11 cellular contexts compared by ENCODE assay signal in the genomic region with DNA sequence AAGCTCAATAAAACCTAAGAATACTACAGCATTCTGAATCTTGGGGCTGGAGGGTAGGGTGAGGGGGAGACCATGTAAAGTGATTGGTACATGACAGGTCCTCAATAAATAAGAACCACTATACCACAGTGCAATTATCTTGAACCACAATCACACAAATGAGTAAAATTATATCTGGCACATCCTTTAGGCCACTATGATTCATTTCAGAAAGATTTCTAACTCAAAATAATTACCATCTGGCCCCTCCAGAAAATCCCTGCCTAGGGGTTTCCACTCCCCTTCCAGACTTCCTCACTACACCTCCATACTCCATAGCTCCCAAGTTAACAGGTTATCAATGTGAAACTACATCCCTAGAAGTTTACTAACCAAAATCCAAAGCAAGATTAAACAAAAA. TPM values are rescaled to one million over a fixed set of nuclear protein-coding genes. Genes with fewer than 3 reads are reported as not detected.
DNase-seq lines count a peak whose midpoint lies in the region; ATAC-seq and TF ChIP-seq lines count a peak whose summit lies in the region.
"Had no signal": no experiment of that assay in that cellular context is flagged by ENCODE, and none has a peak within 500 bp of the region (broad histone marks: within the 10 kb centered on the region; RNA-seq: fewer than 3 reads in every experiment).

No MANE protein-coding gene starts in this region.

- peaks cover 97% of the 10 kb centered on the region for H3K79me2 ChIP-seq in smooth muscle cell (ENCODE audit: low read depth)

- peaks cover 9% of the 10 kb centered on the region for H3K4me1 ChIP-seq in smooth muscle cell (ENCODE audit: low read depth)
- H3K4me1 ChIP-seq in effector memory CD4-positive, alpha-beta T cell (ENCODE audit: control insufficient read depth, insufficient read depth, low read length, poor library complexity, severe bottlenecking), result no peaks in the 10 kb centered on the region

- DNase-seq in activated CD4-positive, alpha-beta T cell treated with anti-CD3 and anti-CD28 coated beads, Interleukin-2, amount 10 ng/mL, durations not matched to agents 24 days and 14 days, result no peak
- no peak for DNase-seq in activated CD4-positive, alpha-beta T cell treated with anti-CD3 and anti-CD28 coated beads, Interleukin-2, amount 50 U/mL, for 1 hour
- no peak for DNase-seq in activated naive CD8-positive, alpha-beta T cell treated with anti-CD3 and anti-CD28 coated beads, Interleukin-2, amount 50 U/mL, for 24 hours
- no peak for DNase-seq in smooth muscle cell (lab: John Stamatoyannopoulos, UW; ENCODE audit: unreplicated experiment)
- no peak for DNase-seq in effector memory CD4-positive, alpha-beta T cell
- DNase-seq: NCI-H1048; stimulated activated CD4-positive, alpha-beta T cell treated with anti-CD3 and anti-CD28 coated beads, Interleukin-2, amount 100 ng/mL, for 24 hours; T1000 had no signal

- intact Hi-C loops in activated CD4-positive, alpha-beta T cell treated with anti-CD3 and anti-CD28 coated beads, Interleukin-2, amount 10 ng/mL, durations not matched to agents 24 days and 14 days (cut with micrococcal nuclease), result loop anchor here (2.0 kb wide), 1 partner anchor 16 kb away; no protein-coding TSS in a partner anchor

- H3K36me3 ChIP-seq in smooth muscle cell (ENCODE audit: low read depth), result peaks cover 5% of the 10 kb centered on the region
- peaks cover 17% of the 10 kb centered on the region for H3K36me3 ChIP-seq in effector memory CD4-positive, alpha-beta T cell (ENCODE audit: control insufficient read depth, insufficient read depth, low read length)

- no peaks in the 10 kb centered on the region for H3K27me3 ChIP-seq in smooth muscle cell (ENCODE audit: low read depth)
- H3K27me3 ChIP-seq in effector memory CD4-positive, alpha-beta T cell (replicated peaks; ENCODE audit: control insufficient read depth, insufficient read depth, low read length, poor library complexity, severe bottlenecking), result no peaks in the 10 kb centered on the region

- peak overlapping the region; percentile 47 for H3K27ac Mint-ChIP-seq in activated CD4-positive, alpha-beta T cell treated with anti-CD3 and anti-CD28 coated beads, Interleukin-2, amount 10 ng/mL, durations not matched to agents 24 days and 14 days
- peak overlapping the region; percentile 51 for H3K27ac Mint-ChIP-seq in activated naive CD8-positive, alpha-beta T cell treated with anti-CD3 and anti-CD28 coated beads, Interleukin-2, amount 50 U/mL, for 24 hours

- no peak for TF ChIP-seq CTCF in smooth muscle cell (IDR thresholded peaks at IDR 0.05; ENCODE audit: borderline replicate concordance, insufficient read depth, poor library complexity, severe bottlenecking)

- H3K4me1 Mint-ChIP-seq in activated CD4-positive, alpha-beta T cell treated with anti-CD3 and anti-CD28 coated beads, Interleukin-2, amount 10 ng/mL, durations not matched to agents 24 days and 14 days, result peaks cover 33% of the 10 kb centered on the region
- peaks cover 67% of the 10 kb centered on the region for H3K4me1 Mint-ChIP-seq in activated naive CD8-positive, alpha-beta T cell treated with anti-CD3 and anti-CD28 coated beads, Interleukin-2, amount 50 U/mL, for 24 hours

- no peak overlapping the region for H3K9ac ChIP-seq in smooth muscle cell (ENCODE audit: low read depth)

- no peak overlapping the region for H3K4me3 ChIP-seq in smooth muscle cell
- H3K4me3 ChIP-seq in effector memory CD4-positive, alpha-beta T cell (ENCODE audit: insufficient read depth, low read depth, low read length, poor library complexity, severe bottlenecking), result no peak overlapping the region

- no peaks in the 10 kb centered on the region for H3K9me3 ChIP-seq in smooth muscle cell (replicated peaks; ENCODE audit: low read depth)
- H3K9me3 ChIP-seq in effector memory CD4-positive, alpha-beta T cell (ENCODE audit: control insufficient read depth, low read length), result no peaks in the 10 kb centered on the region

- no peak overlapping the region for H3K4me3 Mint-ChIP-seq in activated CD4-positive, alpha-beta T cell treated with anti-CD3 and anti-CD28 coated beads, Interleukin-2, amount 10 ng/mL, durations not matched to agents 24 days and 14 days
- peak overlapping the region; percentile 3 for H3K4me3 Mint-ChIP-seq in activated naive CD8-positive, alpha-beta T cell treated with anti-CD3 and anti-CD28 coated beads, Interleukin-2, amount 50 U/mL, for 24 hours

- peak overlapping the region; percentile 23 for H3K27ac ChIP-seq in smooth muscle cell (ENCODE audit: low read depth)
- no peak overlapping the region for H3K27ac ChIP-seq in effector memory CD4-positive, alpha-beta T cell (ENCODE audit: insufficient read depth, low read length, poor library complexity, severe bottlenecking)

- H2AFZ ChIP-seq in smooth muscle cell (ENCODE audit: low read depth), result no peak overlapping the region

- H3K36me3 Mint-ChIP-seq in activated CD4-positive, alpha-beta T cell treated with anti-CD3 and anti-CD28 coated beads, Interleukin-2, amount 10 ng/mL, durations not matched to agents 24 days and 14 days (ENCODE audit: low read depth), result peaks cover 42% of the 10 kb centered on the region
- peaks cover 49% of the 10 kb centered on the region for H3K36me3 Mint-ChIP-seq in activated naive CD8-positive, alpha-beta T cell treated with anti-CD3 and anti-CD28 coated beads, Interleukin-2, amount 50 U/mL, for 24 hours (ENCODE audit: low read depth)

- H3K27me3 Mint-ChIP-seq in activated CD4-positive, alpha-beta T cell treated with anti-CD3 and anti-CD28 coated beads, Interleukin-2, amount 10 ng/mL, durations not matched to agents 24 days and 14 days, result no peaks in the 10 kb centered on the region
- H3K27me3 Mint-ChIP-seq in activated naive CD8-positive, alpha-beta T cell treated with anti-CD3 and anti-CD28 coated beads, Interleukin-2, amount 50 U/mL, for 24 hours, result no peaks in the 10 kb centered on the region

- peaks cover 99% of the 10 kb centered on the region for H4K20me1 ChIP-seq in smooth muscle cell (ENCODE audit: low read depth)

- ATAC-seq in HG02798 (IDR thresholded peaks at IDR 0.05; ENCODE audit: poor library complexity, unreplicated experiment) (peak; percentile 42), HG02642 (IDR thresholded peaks at IDR 0.05; ENCODE audit: poor library complexity, unreplicated experiment) (no peak), GM21619 (IDR thresholded peaks at IDR 0.05; ENCODE audit: unreplicated experiment) (no peak)
- ATAC-seq in activated naive CD8-positive, alpha-beta T cell treated with anti-CD3 and anti-CD28 coated beads, Interleukin-2, amount 50 U/mL, for 24 hours, result peak; percentile 98

- H3F3A ChIP-seq in smooth muscle cell (ENCODE audit: low read depth), result peaks cover 6% of the 10 kb centered on the region

- peak overlapping the region; percentile 34 for H3K4me2 ChIP-seq in smooth muscle cell

- peaks cover 4% of the 10 kb centered on the region for H3K9me3 Mint-ChIP-seq in activated CD4-positive, alpha-beta T cell treated with anti-CD3 and anti-CD28 coated beads, Interleukin-2, amount 10 ng/mL, durations not matched to agents 24 days and 14 days
- H3K9me3 Mint-ChIP-seq in activated naive CD8-positive, alpha-beta T cell treated with anti-CD3 and anti-CD28 coated beads, Interleukin-2, amount 50 U/mL, for 24 hours, result no peaks in the 10 kb centered on the region

RNA-seq across cellular contexts. Expression of gene AKIRIN2, which starts 19.7 kb away (rescaled TPM):
- 39.6 and 43.8 TPM in 2 replicates for total RNA-seq in activated CD4-positive, alpha-beta T cell treated with anti-CD3 and anti-CD28 coated beads, Interleukin-2, amount 10 ng/mL, durations not matched to agents 24 days and 14 days
- 29.5 and 29.6 TPM in 2 replicates for total RNA-seq in smooth muscle cell
- polyA plus RNA-seq in smooth muscle cell, result 50.5 and 60.3 TPM in 2 replicates

Comparison
In these comparisons a context has a peak if more than half of its experiments do, and no peak if none do; other contexts are left out.
1. ATAC-seq: peak in HG02798 (single experiment) and activated naive CD8-positive, alpha-beta T cell treated with anti-CD3 and anti-CD28 coated beads, Interleukin-2, amount 50 U/mL, for 24 hours (single experiment); none in HG02642 (single experiment) and GM21619 (single experiment).